Comparison of ENCODE assay signal across 1 cellular context in the genomic region with DNA sequence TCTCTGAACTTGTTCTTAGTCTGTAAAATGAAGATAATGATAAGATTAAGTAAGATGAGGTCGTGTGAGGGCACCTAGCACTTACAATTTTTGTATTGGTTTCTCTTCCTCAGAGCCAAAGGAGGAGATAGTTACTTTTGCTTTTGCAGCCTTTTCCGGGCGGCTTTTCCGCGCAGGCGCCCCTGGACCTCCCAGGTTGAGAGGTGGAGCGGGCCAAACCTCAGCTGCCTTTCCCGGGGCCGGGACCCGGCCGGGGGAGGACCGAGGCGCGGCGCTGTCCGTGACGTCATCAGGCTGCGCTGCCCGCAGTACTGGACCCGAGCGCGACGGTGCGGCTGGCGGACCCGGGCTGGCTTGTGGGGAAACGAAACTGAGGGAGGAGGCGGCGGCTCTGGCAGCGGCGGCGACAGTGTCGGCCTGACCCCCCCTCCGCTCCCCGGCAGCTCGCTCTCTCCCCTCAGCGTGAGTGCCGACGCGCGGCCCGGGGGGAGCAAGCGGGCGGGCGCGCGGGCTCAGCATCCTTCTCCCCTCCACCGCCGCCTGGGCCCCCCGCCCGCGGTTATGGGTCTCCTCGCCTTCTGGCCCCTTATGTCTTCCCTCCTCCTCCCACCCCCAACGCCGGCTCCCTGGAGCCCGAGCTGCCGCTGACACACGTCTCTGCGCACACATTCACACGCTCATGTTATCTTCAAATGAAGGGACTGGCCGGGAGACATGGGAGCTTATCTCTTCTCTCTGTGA.
A peak's percentile ranks its signal among the peaks of the same experiment; 100 is the strongest.
TF ChIP-seq lines count a peak whose summit lies in the region.

A gene with protein sequence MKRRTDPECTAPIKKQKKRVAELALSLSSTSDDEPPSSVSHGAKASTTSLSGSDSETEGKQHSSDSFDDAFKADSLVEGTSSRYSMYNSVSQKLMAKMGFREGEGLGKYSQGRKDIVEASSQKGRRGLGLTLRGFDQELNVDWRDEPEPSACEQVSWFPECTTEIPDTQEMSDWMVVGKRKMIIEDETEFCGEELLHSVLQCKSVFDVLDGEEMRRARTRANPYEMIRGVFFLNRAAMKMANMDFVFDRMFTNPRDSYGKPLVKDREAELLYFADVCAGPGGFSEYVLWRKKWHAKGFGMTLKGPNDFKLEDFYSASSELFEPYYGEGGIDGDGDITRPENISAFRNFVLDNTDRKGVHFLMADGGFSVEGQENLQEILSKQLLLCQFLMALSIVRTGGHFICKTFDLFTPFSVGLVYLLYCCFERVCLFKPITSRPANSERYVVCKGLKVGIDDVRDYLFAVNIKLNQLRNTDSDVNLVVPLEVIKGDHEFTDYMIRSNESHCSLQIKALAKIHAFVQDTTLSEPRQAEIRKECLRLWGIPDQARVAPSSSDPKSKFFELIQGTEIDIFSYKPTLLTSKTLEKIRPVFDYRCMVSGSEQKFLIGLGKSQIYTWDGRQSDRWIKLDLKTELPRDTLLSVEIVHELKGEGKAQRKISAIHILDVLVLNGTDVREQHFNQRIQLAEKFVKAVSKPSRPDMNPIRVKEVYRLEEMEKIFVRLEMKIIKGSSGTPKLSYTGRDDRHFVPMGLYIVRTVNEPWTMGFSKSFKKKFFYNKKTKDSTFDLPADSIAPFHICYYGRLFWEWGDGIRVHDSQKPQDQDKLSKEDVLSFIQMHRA (plus strand): TSS at position 306 of the 741 bp plus-strand sequence. CDS start 2,409 bp downstream, outside the sequence.

TF ChIP-seq in GM12878, 131 proteins besides CTCF, POLR2A, EP300 and RAD21 (continued from another document):
- TF ChIP-seq, protein P1, sequence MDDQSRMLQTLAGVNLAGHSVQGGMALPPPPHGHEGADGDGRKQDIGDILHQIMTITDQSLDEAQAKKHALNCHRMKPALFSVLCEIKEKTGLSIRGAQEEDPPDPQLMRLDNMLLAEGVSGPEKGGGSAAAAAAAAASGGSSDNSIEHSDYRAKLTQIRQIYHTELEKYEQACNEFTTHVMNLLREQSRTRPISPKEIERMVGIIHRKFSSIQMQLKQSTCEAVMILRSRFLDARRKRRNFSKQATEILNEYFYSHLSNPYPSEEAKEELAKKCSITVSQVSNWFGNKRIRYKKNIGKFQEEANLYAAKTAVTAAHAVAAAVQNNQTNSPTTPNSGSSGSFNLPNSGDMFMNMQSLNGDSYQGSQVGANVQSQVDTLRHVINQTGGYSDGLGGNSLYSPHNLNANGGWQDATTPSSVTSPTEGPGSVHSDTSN (IDR thresholded peaks at IDR 0.05; ENCODE audit: insufficient replicate concordance, low read depth, low read length), result no peak
- TF ChIP-seq MYB (IDR thresholded peaks at IDR 0.05; ENCODE audit: borderline replicate concordance, low read depth, low read length), result peak; percentile 78; the same call in 1 of the 2 replicates
- TF ChIP-seq, protein P2, sequence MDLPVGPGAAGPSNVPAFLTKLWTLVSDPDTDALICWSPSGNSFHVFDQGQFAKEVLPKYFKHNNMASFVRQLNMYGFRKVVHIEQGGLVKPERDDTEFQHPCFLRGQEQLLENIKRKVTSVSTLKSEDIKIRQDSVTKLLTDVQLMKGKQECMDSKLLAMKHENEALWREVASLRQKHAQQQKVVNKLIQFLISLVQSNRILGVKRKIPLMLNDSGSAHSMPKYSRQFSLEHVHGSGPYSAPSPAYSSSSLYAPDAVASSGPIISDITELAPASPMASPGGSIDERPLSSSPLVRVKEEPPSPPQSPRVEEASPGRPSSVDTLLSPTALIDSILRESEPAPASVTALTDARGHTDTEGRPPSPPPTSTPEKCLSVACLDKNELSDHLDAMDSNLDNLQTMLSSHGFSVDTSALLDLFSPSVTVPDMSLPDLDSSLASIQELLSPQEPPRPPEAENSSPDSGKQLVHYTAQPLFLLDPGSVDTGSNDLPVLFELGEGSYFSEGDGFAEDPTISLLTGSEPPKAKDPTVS (IDR thresholded peaks at IDR 0.05; ENCODE audit: low read depth, low read length), result no peak
- no peak for TF ChIP-seq NFXL1 (IDR thresholded peaks at IDR 0.05; ENCODE audit: borderline replicate concordance)
- peak; percentile 81 for TF ChIP-seq YY1 (IDR thresholded peaks at IDR 0.05; ENCODE audit: low read depth, low read length)
- TF ChIP-seq MEF2B (IDR thresholded peaks at IDR 0.05; ENCODE audit: partially characterized antibody, poor library complexity, severe bottlenecking), result no peak
- TF ChIP-seq EGR1 (IDR thresholded peaks at IDR 0.05; ENCODE audit: borderline replicate concordance in 1 of 2, low read depth in 2 of 2, low read length in 2 of 2), result peak in 1 of 2 experiments; percentile 56; a peak in 1 of 3 replicates
- TF ChIP-seq POU2F2 (IDR thresholded peaks at IDR 0.05; ENCODE audit: borderline replicate concordance, low read depth, low read length), result peak; percentile 48; the same call in 1 of the 3 replicates
- no peak for TF ChIP-seq NFIC (IDR thresholded peaks at IDR 0.05; ENCODE audit: low read depth, low read length)
- no peak for TF ChIP-seq MTA2 (IDR thresholded peaks at IDR 0.05; ENCODE audit: low read depth)
- TF ChIP-seq, protein P3, sequence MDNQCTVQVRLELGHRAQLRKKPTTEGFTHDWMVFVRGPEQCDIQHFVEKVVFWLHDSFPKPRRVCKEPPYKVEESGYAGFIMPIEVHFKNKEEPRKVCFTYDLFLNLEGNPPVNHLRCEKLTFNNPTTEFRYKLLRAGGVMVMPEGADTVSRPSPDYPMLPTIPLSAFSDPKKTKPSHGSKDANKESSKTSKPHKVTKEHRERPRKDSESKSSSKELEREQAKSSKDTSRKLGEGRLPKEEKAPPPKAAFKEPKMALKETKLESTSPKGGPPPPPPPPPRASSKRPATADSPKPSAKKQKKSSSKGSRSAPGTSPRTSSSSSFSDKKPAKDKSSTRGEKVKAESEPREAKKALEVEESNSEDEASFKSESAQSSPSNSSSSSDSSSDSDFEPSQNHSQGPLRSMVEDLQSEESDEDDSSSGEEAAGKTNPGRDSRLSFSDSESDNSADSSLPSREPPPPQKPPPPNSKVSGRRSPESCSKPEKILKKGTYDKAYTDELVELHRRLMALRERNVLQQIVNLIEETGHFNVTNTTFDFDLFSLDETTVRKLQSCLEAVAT (IDR thresholded peaks at IDR 0.05), result no peak
- no peak for TF ChIP-seq HDAC2 (IDR thresholded peaks at IDR 0.05)
- TF ChIP-seq TBL1XR1 (IDR thresholded peaks at IDR 0.05; ENCODE audit: low read depth, low read length), result no peak; the same call in 1 of the 2 replicates
- TF ChIP-seq, protein P4, sequence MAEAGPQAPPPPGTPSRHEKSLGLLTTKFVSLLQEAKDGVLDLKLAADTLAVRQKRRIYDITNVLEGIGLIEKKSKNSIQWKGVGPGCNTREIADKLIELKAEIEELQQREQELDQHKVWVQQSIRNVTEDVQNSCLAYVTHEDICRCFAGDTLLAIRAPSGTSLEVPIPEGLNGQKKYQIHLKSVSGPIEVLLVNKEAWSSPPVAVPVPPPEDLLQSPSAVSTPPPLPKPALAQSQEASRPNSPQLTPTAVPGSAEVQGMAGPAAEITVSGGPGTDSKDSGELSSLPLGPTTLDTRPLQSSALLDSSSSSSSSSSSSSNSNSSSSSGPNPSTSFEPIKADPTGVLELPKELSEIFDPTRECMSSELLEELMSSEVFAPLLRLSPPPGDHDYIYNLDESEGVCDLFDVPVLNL (IDR thresholded peaks at IDR 0.05; ENCODE audit: low read depth, low read length), result no peak
- no peak for TF ChIP-seq STAT3 (IDR thresholded peaks at IDR 0.05; ENCODE audit: low read depth, low read length)
- TF ChIP-seq JUND (IDR thresholded peaks at IDR 0.05; ENCODE audit: low read depth, low read length), result peak; percentile 79
- no peak for TF ChIP-seq FOXM1 (IDR thresholded peaks at IDR 0.05; ENCODE audit: low read depth, low read length)
- TF ChIP-seq ZBED1 (IDR thresholded peaks at IDR 0.05; ENCODE audit: borderline replicate concordance), result no peak
- TF ChIP-seq, protein P5, sequence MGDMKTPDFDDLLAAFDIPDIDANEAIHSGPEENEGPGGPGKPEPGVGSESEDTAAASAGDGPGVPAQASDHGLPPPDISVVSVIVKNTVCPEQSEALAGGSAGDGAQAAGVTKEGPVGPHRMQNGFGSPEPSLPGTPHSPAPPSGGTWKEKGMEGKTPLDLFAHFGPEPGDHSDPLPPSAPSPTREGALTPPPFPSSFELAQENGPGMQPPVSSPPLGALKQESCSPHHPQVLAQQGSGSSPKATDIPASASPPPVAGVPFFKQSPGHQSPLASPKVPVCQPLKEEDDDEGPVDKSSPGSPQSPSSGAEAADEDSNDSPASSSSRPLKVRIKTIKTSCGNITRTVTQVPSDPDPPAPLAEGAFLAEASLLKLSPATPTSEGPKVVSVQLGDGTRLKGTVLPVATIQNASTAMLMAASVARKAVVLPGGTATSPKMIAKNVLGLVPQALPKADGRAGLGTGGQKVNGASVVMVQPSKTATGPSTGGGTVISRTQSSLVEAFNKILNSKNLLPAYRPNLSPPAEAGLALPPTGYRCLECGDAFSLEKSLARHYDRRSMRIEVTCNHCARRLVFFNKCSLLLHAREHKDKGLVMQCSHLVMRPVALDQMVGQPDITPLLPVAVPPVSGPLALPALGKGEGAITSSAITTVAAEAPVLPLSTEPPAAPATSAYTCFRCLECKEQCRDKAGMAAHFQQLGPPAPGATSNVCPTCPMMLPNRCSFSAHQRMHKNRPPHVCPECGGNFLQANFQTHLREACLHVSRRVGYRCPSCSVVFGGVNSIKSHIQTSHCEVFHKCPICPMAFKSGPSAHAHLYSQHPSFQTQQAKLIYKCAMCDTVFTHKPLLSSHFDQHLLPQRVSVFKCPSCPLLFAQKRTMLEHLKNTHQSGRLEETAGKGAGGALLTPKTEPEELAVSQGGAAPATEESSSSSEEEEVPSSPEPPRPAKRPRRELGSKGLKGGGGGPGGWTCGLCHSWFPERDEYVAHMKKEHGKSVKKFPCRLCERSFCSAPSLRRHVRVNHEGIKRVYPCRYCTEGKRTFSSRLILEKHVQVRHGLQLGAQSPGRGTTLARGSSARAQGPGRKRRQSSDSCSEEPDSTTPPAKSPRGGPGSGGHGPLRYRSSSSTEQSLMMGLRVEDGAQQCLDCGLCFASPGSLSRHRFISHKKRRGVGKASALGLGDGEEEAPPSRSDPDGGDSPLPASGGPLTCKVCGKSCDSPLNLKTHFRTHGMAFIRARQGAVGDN (IDR thresholded peaks at IDR 0.05), result no peak
- TF ChIP-seq CREM (IDR thresholded peaks at IDR 0.05; ENCODE audit: low read depth), result peak; percentile 100
- TF ChIP-seq SPI1 (IDR thresholded peaks at IDR 0.05; ENCODE audit: borderline replicate concordance, insufficient read depth, low read depth, low read length), result peak; percentile 29; the same call in 1 of the 2 replicates
- TF ChIP-seq, protein P6, sequence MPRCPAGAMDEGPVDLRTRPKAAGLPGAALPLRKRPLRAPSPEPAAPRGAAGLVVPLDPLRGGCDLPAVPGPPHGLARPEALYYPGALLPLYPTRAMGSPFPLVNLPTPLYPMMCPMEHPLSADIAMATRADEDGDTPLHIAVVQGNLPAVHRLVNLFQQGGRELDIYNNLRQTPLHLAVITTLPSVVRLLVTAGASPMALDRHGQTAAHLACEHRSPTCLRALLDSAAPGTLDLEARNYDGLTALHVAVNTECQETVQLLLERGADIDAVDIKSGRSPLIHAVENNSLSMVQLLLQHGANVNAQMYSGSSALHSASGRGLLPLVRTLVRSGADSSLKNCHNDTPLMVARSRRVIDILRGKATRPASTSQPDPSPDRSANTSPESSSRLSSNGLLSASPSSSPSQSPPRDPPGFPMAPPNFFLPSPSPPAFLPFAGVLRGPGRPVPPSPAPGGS (IDR thresholded peaks at IDR 0.05; ENCODE audit: borderline replicate concordance, insufficient read depth, low read depth, low read length, poor library complexity, severe bottlenecking), result no peak
- TF ChIP-seq, protein P7, sequence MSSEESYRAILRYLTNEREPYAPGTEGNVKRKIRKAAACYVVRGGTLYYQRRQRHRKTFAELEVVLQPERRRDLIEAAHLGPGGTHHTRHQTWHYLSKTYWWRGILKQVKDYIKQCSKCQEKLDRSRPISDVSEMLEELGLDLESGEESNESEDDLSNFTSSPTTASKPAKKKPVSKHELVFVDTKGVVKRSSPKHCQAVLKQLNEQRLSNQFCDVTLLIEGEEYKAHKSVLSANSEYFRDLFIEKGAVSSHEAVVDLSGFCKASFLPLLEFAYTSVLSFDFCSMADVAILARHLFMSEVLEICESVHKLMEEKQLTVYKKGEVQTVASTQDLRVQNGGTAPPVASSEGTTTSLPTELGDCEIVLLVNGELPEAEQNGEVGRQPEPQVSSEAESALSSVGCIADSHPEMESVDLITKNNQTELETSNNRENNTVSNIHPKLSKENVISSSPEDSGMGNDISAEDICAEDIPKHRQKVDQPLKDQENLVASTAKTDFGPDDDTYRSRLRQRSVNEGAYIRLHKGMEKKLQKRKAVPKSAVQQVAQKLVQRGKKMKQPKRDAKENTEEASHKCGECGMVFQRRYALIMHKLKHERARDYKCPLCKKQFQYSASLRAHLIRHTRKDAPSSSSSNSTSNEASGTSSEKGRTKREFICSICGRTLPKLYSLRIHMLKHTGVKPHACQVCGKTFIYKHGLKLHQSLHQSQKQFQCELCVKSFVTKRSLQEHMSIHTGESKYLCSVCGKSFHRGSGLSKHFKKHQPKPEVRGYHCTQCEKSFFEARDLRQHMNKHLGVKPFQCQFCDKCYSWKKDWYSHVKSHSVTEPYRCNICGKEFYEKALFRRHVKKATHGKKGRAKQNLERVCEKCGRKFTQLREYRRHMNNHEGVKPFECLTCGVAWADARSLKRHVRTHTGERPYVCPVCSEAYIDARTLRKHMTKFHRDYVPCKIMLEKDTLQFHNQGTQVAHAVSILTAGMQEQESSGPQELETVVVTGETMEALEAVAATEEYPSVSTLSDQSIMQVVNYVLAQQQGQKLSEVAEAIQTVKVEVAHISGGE (CRISPR knock-in tag; IDR thresholded peaks at IDR 0.05), result no peak
- TF ChIP-seq EZH2 (IDR thresholded peaks at IDR 0.05; ENCODE audit: borderline replicate concordance, control insufficient read depth, low read depth, low read length), result no peak
- TF ChIP-seq NR2F1 (conservative IDR thresholded peaks at IDR 0.05), result peak; percentile 82
- TF ChIP-seq, protein P8, sequence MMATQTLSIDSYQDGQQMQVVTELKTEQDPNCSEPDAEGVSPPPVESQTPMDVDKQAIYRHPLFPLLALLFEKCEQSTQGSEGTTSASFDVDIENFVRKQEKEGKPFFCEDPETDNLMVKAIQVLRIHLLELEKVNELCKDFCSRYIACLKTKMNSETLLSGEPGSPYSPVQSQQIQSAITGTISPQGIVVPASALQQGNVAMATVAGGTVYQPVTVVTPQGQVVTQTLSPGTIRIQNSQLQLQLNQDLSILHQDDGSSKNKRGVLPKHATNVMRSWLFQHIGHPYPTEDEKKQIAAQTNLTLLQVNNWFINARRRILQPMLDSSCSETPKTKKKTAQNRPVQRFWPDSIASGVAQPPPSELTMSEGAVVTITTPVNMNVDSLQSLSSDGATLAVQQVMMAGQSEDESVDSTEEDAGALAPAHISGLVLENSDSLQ (IDR thresholded peaks at IDR 0.05), result no peak; the same call in 1 of the 2 replicates
- TF ChIP-seq NR2C2 (IDR thresholded peaks at IDR 0.05; ENCODE audit: borderline replicate concordance, control insufficient read depth, insufficient read length, low read depth), result no peak
- no peak for TF ChIP-seq HDAC6 (IDR thresholded peaks at IDR 0.05; ENCODE audit: unreplicated experiment)
- TF ChIP-seq NRF1 (conservative IDR thresholded peaks at IDR 0.05; ENCODE audit: low read depth, low read length), result peak; percentile 50
